ENCODE assay signal across 8 cellular contexts in genomic region chr5:109485030-109485429, GRCh38.
DNase-seq lines count a peak whose midpoint lies in the region; ATAC-seq and TF ChIP-seq lines count a peak whose summit lies in the region.

No MANE protein-coding gene starts in this region.

- H3K36me3 ChIP-seq in stomach, result no peaks in the 10 kb centered on the region

- peak; percentile 71 to 76 for ATAC-seq in left cardiac atrium

- no peak overlapping the region for H3K27ac ChIP-seq in stomach

- TF ChIP-seq EP300 in stomach (IDR thresholded peaks at IDR 0.05), result no peak

- H3K4me3 ChIP-seq in LNCaP clone FGC (ENCODE audit: low read depth, low read length) (no peak overlapping the region), stomach (no peak overlapping the region)

- peaks cover 3% of the 10 kb centered on the region for H3K9me3 Mint-ChIP-seq in progenitor cell of endocrine pancreas (ENCODE audit: low read depth)
- H3K9me3 Mint-ChIP-seq in activated T-helper 2 cell treated with anti-CD3 and anti-CD28 coated beads, Interferon-gamma antibody, Interleukin-2, Interleukin-4, amounts not matched to agents 10 μg/mL and 5 μg/mL and 100 μg/mL, durations not matched to agents 14 hours and 24 hours and 36 hours, result no peaks in the 10 kb centered on the region

- H3K27ac Mint-ChIP-seq in progenitor cell of endocrine pancreas, result no peak overlapping the region
- H3K27ac Mint-ChIP-seq in activated T-helper 2 cell treated with anti-CD3 and anti-CD28 coated beads, Interferon-gamma antibody, Interleukin-2, Interleukin-4, amounts not matched to agents 10 μg/mL and 5 μg/mL and 100 μg/mL, durations not matched to agents 14 hours and 24 hours and 36 hours, result no peak overlapping the region

- no peaks in the 10 kb centered on the region for H3K9me3 ChIP-seq in stomach

- H3K27me3 ChIP-seq in stomach, result no peaks in the 10 kb centered on the region

- peaks cover 11 to 39% (median 31%) of the 10 kb centered on the region in 4 donors for H3K4me1 ChIP-seq in stomach

- 10 to 20% (median 16%) methylated on average over 8 of the region's 8 CpGs for WGBS in stomach, 5 donors

- TF ChIP-seq POLR2A in stomach (IDR thresholded peaks at IDR 0.05), result no peak

- TF ChIP-seq CTCF in LNCaP clone FGC (IDR thresholded peaks at IDR 0.05; ENCODE audit: control insufficient read depth, extremely low read depth, insufficient read depth), result no peak
- TF ChIP-seq CTCF in stomach (IDR thresholded peaks at IDR 0.05), result no peak
- no peak for TF ChIP-seq CTCF in progenitor cell of endocrine pancreas (IDR thresholded peaks at IDR 0.05; ENCODE audit: unreplicated experiment)

- H3K36me3 Mint-ChIP-seq in progenitor cell of endocrine pancreas (ENCODE audit: insufficient read depth), result no peaks in the 10 kb centered on the region
- H3K36me3 Mint-ChIP-seq in activated T-helper 2 cell treated with anti-CD3 and anti-CD28 coated beads, Interferon-gamma antibody, Interleukin-2, Interleukin-4, amounts not matched to agents 10 μg/mL and 5 μg/mL and 100 μg/mL, durations not matched to agents 14 hours and 24 hours and 36 hours (ENCODE audit: low read depth), result no peaks in the 10 kb centered on the region

- peaks cover 4% of the 10 kb centered on the region for H3K4me1 Mint-ChIP-seq in progenitor cell of endocrine pancreas (ENCODE audit: low read depth)
- H3K4me1 Mint-ChIP-seq in activated T-helper 2 cell treated with anti-CD3 and anti-CD28 coated beads, Interferon-gamma antibody, Interleukin-2, Interleukin-4, amounts not matched to agents 10 μg/mL and 5 μg/mL and 100 μg/mL, durations not matched to agents 14 hours and 24 hours and 36 hours (ENCODE audit: low read depth), result no peaks in the 10 kb centered on the region

- DNase-seq in LNCaP clone FGC (ENCODE audit: low read depth) (peak; percentile 82), left cardiac atrium (peak; percentile 79), stomach (peak; percentile 82), kidney glomerular epithelial cell (lab: John Stamatoyannopoulos, UW) (no peak), progenitor cell of endocrine pancreas (ENCODE audit: low spot score, unreplicated experiment) (no peak)
- no peak for DNase-seq in stimulated activated CD4-positive, alpha-beta T cell treated with anti-CD3 and anti-CD28 coated beads, Interleukin-4, amount 100 ng/mL, for 24 hours
- no peak for DNase-seq in activated T-helper 2 cell treated with anti-CD3 and anti-CD28 coated beads, Interferon-gamma antibody, Interleukin-2, Interleukin-4, amounts not matched to agents 10 μg/mL and 5 μg/mL and 100 μg/mL, durations not matched to agents 14 hours and 24 hours and 36 hours (ENCODE audit: low spot score)

- intact Hi-C loops in left cardiac atrium (cut with DNase I) (no loop called here), stomach (cut with DNase I; ENCODE audit: low total_unique reads) (no loop called here)
- intact Hi-C loops in activated T-helper 2 cell treated with anti-CD3 and anti-CD28 coated beads, Interferon-gamma antibody, Interleukin-2, Interleukin-4, amounts not matched to agents 10 μg/mL and 5 μg/mL and 100 μg/mL, durations not matched to agents 14 hours and 24 hours and 36 hours (cut with micrococcal nuclease), result no loop called here

- no peaks in the 10 kb centered on the region for H3K27me3 Mint-ChIP-seq in progenitor cell of endocrine pancreas
- H3K27me3 Mint-ChIP-seq in activated T-helper 2 cell treated with anti-CD3 and anti-CD28 coated beads, Interferon-gamma antibody, Interleukin-2, Interleukin-4, amounts not matched to agents 10 μg/mL and 5 μg/mL and 100 μg/mL, durations not matched to agents 14 hours and 24 hours and 36 hours (ENCODE audit: low read depth), result peaks cover 6% of the 10 kb centered on the region

- no peak overlapping the region for H3K4me3 Mint-ChIP-seq in progenitor cell of endocrine pancreas (ENCODE audit: low read depth)
- no peak overlapping the region for H3K4me3 Mint-ChIP-seq in activated T-helper 2 cell treated with anti-CD3 and anti-CD28 coated beads, Interferon-gamma antibody, Interleukin-2, Interleukin-4, amounts not matched to agents 10 μg/mL and 5 μg/mL and 100 μg/mL, durations not matched to agents 14 hours and 24 hours and 36 hours (ENCODE audit: low read depth)

TF ChIP-seq in PFSK-1, 5 proteins besides CTCF, POLR2A, EP300 and RAD21:
- TF ChIP-seq FOXP2 (optimal IDR thresholded peaks at IDR 0.05; ENCODE audit: borderline replicate concordance, extremely low read depth, extremely low read length, insufficient read depth) (peak; percentile 83), POLR2AphosphoS5 (IDR thresholded peaks at IDR 0.05; ENCODE audit: low read depth, low read length) (no peak)

Comparison
In these comparisons a context has a peak if more than half of its experiments do, and no peak if none do; other contexts are left out.
1. DNase-seq: peak in LNCaP clone FGC (single experiment), left cardiac atrium (single experiment) and stomach (single experiment); none in kidney glomerular epithelial cell (single experiment), stimulated activated CD4-positive, alpha-beta T cell treated with anti-CD3 and anti-CD28 coated beads, Interleukin-4, amount 100 ng/mL, for 24 hours (single experiment), progenitor cell of endocrine pancreas (single experiment) and activated T-helper 2 cell treated with anti-CD3 and anti-CD28 coated beads, Interferon-gamma antibody, Interleukin-2, Interleukin-4, amounts not matched to agents 10 μg/mL and 5 μg/mL and 100 μg/mL, durations not matched to agents 14 hours and 24 hours and 36 hours (single experiment).